9 cellular contexts compared by ENCODE assay signal in genomic region chr15:67254238-67255175, GRCh38. TPM values are rescaled to one million over a fixed set of nuclear protein-coding genes. Genes with fewer than 3 reads are reported as not detected.
A peak's percentile ranks its signal among the peaks of the same experiment; 100 is the strongest.
DNase-seq lines count a peak whose midpoint lies in the region; ATAC-seq, FAIRE-seq and TF ChIP-seq lines count a peak whose summit lies in the region.
"Had no signal": no experiment of that assay in that cellular context is flagged by ENCODE, and none has a peak within 500 bp of the region (broad histone marks: within the 10 kb centered on the region; RNA-seq: fewer than 3 reads in every experiment).

Gene AAGAB, minus strand, starts transcription at chr15:67254661. Its CDS starts 30 bp downstream, at chr15:67254631.
Gene IQCH, plus strand, starts transcription at chr15:67254786. Its CDS starts 111 bp downstream, at chr15:67254897.

- H3K36me3 ChIP-seq in kidney (ENCODE audit: control insufficient read depth in 1 of 2, insufficient read depth in 2 of 2, low read length in 2 of 2): no peaks in the 10 kb centered on the region

- ATAC-seq in HG03378 (IDR thresholded peaks at IDR 0.05; ENCODE audit: unreplicated experiment): peak; percentile 82

- H3K4me1 ChIP-seq in kidney (ENCODE audit: control insufficient read depth in 1 of 2, insufficient read depth in 1 of 2, low read depth in 1 of 2, low read length in 2 of 2): peaks cover 3 to 4% of the 10 kb centered on the region in 2 donors

- H3K4me3 ChIP-seq in kidney (ENCODE audit: low read length in 2 of 2): peak within 1 kb of the TSS; percentile 87 to 95

- H3K9ac ChIP-seq in kidney (ENCODE audit: low read length in 2 of 2): peak within 1 kb of the TSS; percentile 69 to 93

- intact Hi-C loops in kidney (cut with DNase I): no loop called here

- H3K27ac ChIP-seq in kidney (ENCODE audit: low read depth in 2 of 2, low read length in 2 of 2): peak within 1 kb of the TSS; percentile 83 to 86

- peak; percentile 7 for TF ChIP-seq CTCF in kidney (IDR thresholded peaks at IDR 0.05; ENCODE audit: borderline replicate concordance, extremely low read depth, insufficient read depth)

- TF ChIP-seq POLR2A in GM19099 (IDR thresholded peaks at IDR 0.05; ENCODE audit: extremely low read depth, insufficient read length, low read depth): peak; percentile 91

- no peak for FAIRE-seq in kidney (lab: Jason Lieb, UNC)
- FAIRE-seq: TTC549 had no signal

- H3K9me3 ChIP-seq in kidney (ENCODE audit: control insufficient read depth in 1 of 2, low read length in 2 of 2): no peaks in the 10 kb centered on the region

- DNase-seq in AML-193 (lab: John Stamatoyannopoulos, UW) (peak; percentile 86), NCI-H446 treated with DMSO at 0.1 percent for 48 hours (lab: John Stamatoyannopoulos, UW) (peak; percentile 82), cerebellum (ENCODE audit: low spot score) (peak; percentile 98), kidney (peak; percentile 99)
- DNase-seq in activated CD4-positive, alpha-beta T cell treated with anti-CD3 and anti-CD28 coated beads for 1 hour: peak; percentile 95
- DNase-seq in stimulated activated CD4-positive, alpha-beta T cell treated with anti-CD3 and anti-CD28 coated beads, Interleukin-15, amount 100 ng/mL, for 1 hour (ENCODE audit: low read depth in 1 of 2, low spot score in 1 of 2): peak; percentile 94 to 96

RNA-seq across cellular contexts. Expression of gene AAGAB, which starts in this region (rescaled TPM):
- total RNA-seq in cerebellum: 32.6 TPM
- 44.0 TPM for total RNA-seq in kidney
- 40.7 TPM for polyA plus RNA-seq in kidney (ENCODE audit: insufficient read depth, low read depth, low replicate concordance)

RNA-seq across cellular contexts. Expression of gene IQCH, which starts in this region (rescaled TPM):
- total RNA-seq in cerebellum: 9.3 TPM
- 7.7 TPM for total RNA-seq in kidney
- 3.2 TPM for polyA plus RNA-seq in kidney (ENCODE audit: insufficient read depth, low read depth, low replicate concordance)

Comparison
In these comparisons a context has a peak if more than half of its experiments do, and no peak if none do; other contexts are left out.
1. Peak in every context shown above with its lines: DNase-seq, ATAC-seq, H3K4me3 ChIP-seq and H3K27ac ChIP-seq.